28 cellular contexts compared by ENCODE assay signal in the genomic region with DNA sequence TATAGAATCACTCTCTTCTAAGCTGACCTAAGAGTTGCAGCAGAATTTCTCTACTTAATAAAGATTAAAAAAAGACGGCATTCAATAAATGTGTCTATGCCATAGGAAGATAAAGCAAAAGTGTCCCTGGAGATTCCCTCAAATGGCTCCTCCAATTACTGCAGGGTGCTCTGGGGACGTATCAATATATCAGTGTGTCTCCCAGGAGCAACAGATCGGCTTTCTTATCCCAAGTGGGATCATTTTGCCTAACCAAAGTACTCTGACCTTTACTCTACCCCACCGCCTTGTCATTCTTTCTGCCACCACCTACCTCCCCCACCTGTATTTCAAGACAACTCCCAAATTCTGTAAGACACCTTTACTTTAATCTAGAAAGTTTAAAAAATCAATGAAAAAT.
"Had no signal": no experiment of that assay in that cellular context is flagged by ENCODE, and none has a peak within 500 bp of the region (broad histone marks: within the 10 kb centered on the region; RNA-seq: fewer than 3 reads in every experiment).

No MANE protein-coding gene starts in this region.

- H3K27ac Mint-ChIP-seq: activated CD8-positive, alpha-beta T cell treated with anti-CD3 and anti-CD28 coated beads for 36 hours; activated naive CD4-positive, alpha-beta T cell treated with anti-CD3 and anti-CD28 coated beads, Interleukin-2, amount 50 U/mL, for 24 hours; activated naive CD8-positive, alpha-beta T cell treated with anti-CD3 and anti-CD28 coated beads, Interleukin-2, amount 50 U/mL, for 24 hours; activated T-helper 17 cell treated with anti-CD3 and anti-CD28 coated beads, Interleukin-2, amount 50 U/mL, for 72 hours; effector memory CD8-positive, alpha-beta T cell; naive thymus-derived CD4-positive, alpha-beta T cell had no signal

- ATAC-seq: activated CD8-positive, alpha-beta T cell treated with anti-CD3 and anti-CD28 coated beads for 36 hours; activated naive CD8-positive, alpha-beta T cell treated with anti-CD3 and anti-CD28 coated beads, Interleukin-2, amount 50 U/mL, for 24 hours; activated T-cell treated with anti-CD3 and anti-CD28 coated beads, Interleukin-2, amount 50 U/mL, for 4 hours; activated T-helper 17 cell treated with anti-CD3 and anti-CD28 coated beads, Interleukin-2, amount 50 U/mL, for 72 hours; effector memory CD8-positive, alpha-beta T cell; left ventricle myocardium superior; naive thymus-derived CD4-positive, alpha-beta T cell; pancreas; upper lobe of right lung had no signal

- H3K27me3 Mint-ChIP-seq: activated CD8-positive, alpha-beta T cell treated with anti-CD3 and anti-CD28 coated beads for 36 hours; activated naive CD4-positive, alpha-beta T cell treated with anti-CD3 and anti-CD28 coated beads, Interleukin-2, amount 50 U/mL, for 24 hours; activated naive CD8-positive, alpha-beta T cell treated with anti-CD3 and anti-CD28 coated beads, Interleukin-2, amount 50 U/mL, for 24 hours; activated T-helper 17 cell treated with anti-CD3 and anti-CD28 coated beads, Interleukin-2, amount 50 U/mL, for 72 hours; effector memory CD8-positive, alpha-beta T cell; naive thymus-derived CD4-positive, alpha-beta T cell had no signal

- H3K4me3 ChIP-seq: pancreas, right atrium auricular region, smooth muscle cell, suprapubic skin, tibial artery, upper lobe of right lung had no signal

- H3K4me1 Mint-ChIP-seq: activated naive CD4-positive, alpha-beta T cell treated with anti-CD3 and anti-CD28 coated beads, Interleukin-2, amount 50 U/mL, for 24 hours; activated naive CD8-positive, alpha-beta T cell treated with anti-CD3 and anti-CD28 coated beads, Interleukin-2, amount 50 U/mL, for 24 hours; activated T-helper 17 cell treated with anti-CD3 and anti-CD28 coated beads, Interleukin-2, amount 50 U/mL, for 72 hours; naive thymus-derived CD4-positive, alpha-beta T cell had no signal

- H3K4me1 ChIP-seq: pancreas, right atrium auricular region, suprapubic skin, tibial artery, upper lobe of right lung had no signal

- H3K9me3 Mint-ChIP-seq: activated naive CD4-positive, alpha-beta T cell treated with anti-CD3 and anti-CD28 coated beads, Interleukin-2, amount 50 U/mL, for 24 hours had no signal

- DNase-seq: activated CD4-positive, alpha-beta T cell treated with anti-CD3 and anti-CD28 coated beads for 1 hour; activated CD4-positive, alpha-beta T cell treated with anti-CD3 and anti-CD28 coated beads, Interleukin-2, amount 50 U/mL, for 1 hour; activated CD8-positive, alpha-beta T cell treated with anti-CD3 and anti-CD28 coated beads for 36 hours; activated gamma-delta T cell treated with Interleukin-2 at 50 U/mL for 16 hours; activated naive CD8-positive, alpha-beta T cell treated with anti-CD3 and anti-CD28 coated beads, Interleukin-2, amount 50 U/mL, for 24 hours; activated T-cell treated with anti-CD3 and anti-CD28 coated beads, Interleukin-2, amount 50 U/mL, for 4 hours; amygdala; caudate nucleus; cortex of kidney; effector memory CD8-positive, alpha-beta T cell; foreskin fibroblast; head of caudate nucleus; hypothalamus; left ventricle myocardium superior; naive thymus-derived CD4-positive, alpha-beta T cell; nucleus accumbens; pancreas; stimulated activated CD4-positive, alpha-beta T cell treated with anti-CD3 and anti-CD28 coated beads, Interleukin-1b, Interleukin-23, amount 100 ng/mL, for 48 hours; stimulated activated naive CD4-positive, alpha-beta T cell; T-helper 2 cell; tibial artery; upper lobe of right lung had no signal

- H3K27me3 ChIP-seq: pancreas, right atrium auricular region, suprapubic skin, tibial artery, upper lobe of right lung had no signal

- H3K9me3 ChIP-seq: pancreas, right atrium auricular region, suprapubic skin, tibial artery, upper lobe of right lung had no signal

- H3K4me3 Mint-ChIP-seq: activated CD8-positive, alpha-beta T cell treated with anti-CD3 and anti-CD28 coated beads for 36 hours; activated naive CD4-positive, alpha-beta T cell treated with anti-CD3 and anti-CD28 coated beads, Interleukin-2, amount 50 U/mL, for 24 hours; activated naive CD8-positive, alpha-beta T cell treated with anti-CD3 and anti-CD28 coated beads, Interleukin-2, amount 50 U/mL, for 24 hours; activated T-cell treated with anti-CD3 and anti-CD28 coated beads, Interleukin-2, amount 50 U/mL, for 4 hours; activated T-helper 17 cell treated with anti-CD3 and anti-CD28 coated beads, Interleukin-2, amount 50 U/mL, for 72 hours; effector memory CD8-positive, alpha-beta T cell; naive thymus-derived CD4-positive, alpha-beta T cell; neural crest cell had no signal

- H3K36me3 Mint-ChIP-seq: activated naive CD4-positive, alpha-beta T cell treated with anti-CD3 and anti-CD28 coated beads, Interleukin-2, amount 50 U/mL, for 24 hours; naive thymus-derived CD4-positive, alpha-beta T cell had no signal

- H3K27ac ChIP-seq: pancreas, right atrium auricular region, suprapubic skin, tibial artery, upper lobe of right lung had no signal

- H3K36me3 ChIP-seq: pancreas, right atrium auricular region, suprapubic skin, tibial artery, upper lobe of right lung had no signal
